31 cellular contexts compared by ENCODE assay signal in genomic region chr15:99598296-99598695, GRCh38.
"Had no signal": no experiment of that assay in that cellular context is flagged by ENCODE, and none has a peak within 500 bp of the region (broad histone marks: within the 10 kb centered on the region; RNA-seq: fewer than 3 reads in every experiment).

No MANE protein-coding gene starts in this region.

- H3K36me3 ChIP-seq: neutrophil, pancreas, thyroid gland had no signal

- H3K4me3 ChIP-seq: pancreas, psoas muscle, skin epidermis, smooth muscle cell, spleen, stomach, thoracic aorta, thyroid gland, tibial nerve, upper lobe of left lung, vagina had no signal

- H3K27ac Mint-ChIP-seq: naive thymus-derived CD8-positive, alpha-beta T cell; natural killer cell treated with Interleukin-12 subunit alpha and Interleukin-12 subunit beta and Interleukin-15 and Interleukin-18, amount 100 ng/mL, for 72 hours; nephron progenitor cell; progenitor cell of endocrine pancreas; stimulated activated effector memory CD8-positive, alpha-beta T cell treated with anti-CD3 and anti-CD28 coated beads, Interleukin-12 subunit alpha, Interleukin-12 subunit beta, amount 100 ng/mL, for 72 hours; stimulated activated naive CD8-positive, alpha-beta T cell treated with anti-CD3 and anti-CD28 coated beads, Interleukin-15, Interleukin-2, amounts not matched to agents 100 ng/mL and 50 ng/mL, for 24 hours had no signal

- FAIRE-seq: urothelium cell line had no signal

- H3K27ac ChIP-seq: neutrophil, pancreas, psoas muscle, skin epidermis, spleen, stomach, thoracic aorta, thyroid gland, tibial nerve, upper lobe of left lung, vagina had no signal

- ATAC-seq: naive thymus-derived CD8-positive, alpha-beta T cell; natural killer cell treated with Interleukin-12 subunit alpha and Interleukin-12 subunit beta and Interleukin-15 and Interleukin-18, amount 100 ng/mL, for 72 hours; pancreas; psoas muscle; right cardiac atrium; sciatic nerve; stimulated activated effector memory CD8-positive, alpha-beta T cell treated with anti-CD3 and anti-CD28 coated beads, Interleukin-12 subunit alpha, Interleukin-12 subunit beta, amount 100 ng/mL, for 72 hours; stimulated activated naive B cell treated with anti-CD40 and anti-IgM and Interleukin-4, amounts not matched to agents 10 μg/mL and 1 μg/mL and 100 μg/mL, for 72 hours had no signal

- H3K27me3 ChIP-seq: neutrophil, pancreas, spleen, stomach, thyroid gland, tibial nerve, upper lobe of left lung, vagina had no signal

- H3K9me3 ChIP-seq: neutrophil, pancreas, psoas muscle, stomach, thoracic aorta, thyroid gland, upper lobe of left lung, vagina had no signal

- DNase-seq: naive thymus-derived CD8-positive, alpha-beta T cell; nephron progenitor cell; nucleus accumbens; pancreas; posterior cingulate gyrus; psoas muscle; right cardiac atrium; spleen; stimulated activated CD4-positive, alpha-beta T cell treated with anti-CD3 and anti-CD28 coated beads, Interleukin-15, amount 100 ng/mL, for 24 hours; stimulated activated CD4-positive, alpha-beta T cell treated with anti-CD3 and anti-CD28 coated beads, Interleukin-2, amount 100 ng/mL, for 24 hours; stimulated activated CD4-positive, alpha-beta T cell treated with anti-CD3 and anti-CD28 coated beads, Interleukin-2, amount 100 ng/mL, for 48 hours; stimulated activated CD4-positive, alpha-beta T cell treated with anti-CD3 and anti-CD28 coated beads, Interleukin-4, amount 100 ng/mL, for 24 hours; stimulated activated naive B cell treated with anti-CD40 and anti-IgM and Interleukin-4, amounts not matched to agents 10 μg/mL and 1 μg/mL and 100 μg/mL, for 72 hours; stimulated activated naive CD4-positive, alpha-beta T cell treated with Interleukin-2 at 50 U/mL for 16 hours; stomach; thyroid gland; trophoblast cell; upper lobe of left lung had no signal

- H3K27me3 Mint-ChIP-seq: naive thymus-derived CD8-positive, alpha-beta T cell; natural killer cell treated with Interleukin-12 subunit alpha and Interleukin-12 subunit beta and Interleukin-15 and Interleukin-18, amount 100 ng/mL, for 72 hours; progenitor cell of endocrine pancreas; stimulated activated naive B cell treated with anti-CD40 and anti-IgM and Interleukin-4, amounts not matched to agents 10 μg/mL and 1 μg/mL and 100 μg/mL, for 72 hours; stimulated activated naive CD8-positive, alpha-beta T cell treated with anti-CD3 and anti-CD28 coated beads, Interleukin-15, Interleukin-2, amounts not matched to agents 100 ng/mL and 50 ng/mL, for 24 hours had no signal

- H3K4me2 ChIP-seq: smooth muscle cell had no signal

- H3K4me1 ChIP-seq: pancreas had no signal

- H3K4me3 Mint-ChIP-seq: naive thymus-derived CD8-positive, alpha-beta T cell; natural killer cell treated with Interleukin-12 subunit alpha and Interleukin-12 subunit beta and Interleukin-15 and Interleukin-18, amount 100 ng/mL, for 72 hours; nephron progenitor cell; neural crest cell; stimulated activated effector memory CD8-positive, alpha-beta T cell treated with anti-CD3 and anti-CD28 coated beads, Interleukin-12 subunit alpha, Interleukin-12 subunit beta, amount 100 ng/mL, for 72 hours; stimulated activated naive B cell treated with anti-CD40 and anti-IgM and Interleukin-4, amounts not matched to agents 10 μg/mL and 1 μg/mL and 100 μg/mL, for 72 hours; stimulated activated naive CD8-positive, alpha-beta T cell treated with anti-CD3 and anti-CD28 coated beads, Interleukin-15, Interleukin-2, amounts not matched to agents 100 ng/mL and 50 ng/mL, for 24 hours had no signal
